Comparison of ENCODE assay signal across 20 cellular contexts in genomic region chr3:21893250-21893649, GRCh38.
DNase-seq lines count a peak whose midpoint lies in the region; ATAC-seq and TF ChIP-seq lines count a peak whose summit lies in the region.
"Had no signal": no experiment of that assay in that cellular context is flagged by ENCODE, and none has a peak within 500 bp of the region (broad histone marks: within the 10 kb centered on the region; RNA-seq: fewer than 3 reads in every experiment).

No MANE protein-coding gene starts in this region.

- no peak overlapping the region for H3K4me3 Mint-ChIP-seq in natural killer cell
- no peak overlapping the region for H3K4me3 Mint-ChIP-seq in activated CD4-positive, alpha-beta T cell treated with anti-CD3 and anti-CD28 coated beads for 36 hours
- H3K4me3 Mint-ChIP-seq: activated CD4-positive, alpha-beta memory T cell treated with anti-CD3 and anti-CD28 coated beads for 36 hours; activated naive CD4-positive, alpha-beta T cell treated with anti-CD3 and anti-CD28 coated beads for 36 hours had no signal

- intact Hi-C loops in natural killer cell (cut with micrococcal nuclease): no loop called here
- intact Hi-C loops in activated CD4-positive, alpha-beta T cell treated with anti-CD3 and anti-CD28 coated beads for 36 hours (cut with DNase I, micrococcal nuclease): loop anchor here in 1 of 2 experiments (10.0 kb wide), 1 partner anchor 1378 kb away; no protein-coding TSS in a partner anchor

- H3K9me3 ChIP-seq in endocrine pancreas (ENCODE audit: control insufficient read depth, low read length): no peaks in the 10 kb centered on the region
- H3K9me3 ChIP-seq: ascending aorta, heart left ventricle, left ventricle myocardium inferior, mucosa of descending colon, neutrophil had no signal

- H3K4me1 Mint-ChIP-seq in natural killer cell: no peaks in the 10 kb centered on the region
- no peaks in the 10 kb centered on the region for H3K4me1 Mint-ChIP-seq in activated CD4-positive, alpha-beta T cell treated with anti-CD3 and anti-CD28 coated beads for 36 hours

- H3K36me3 Mint-ChIP-seq in natural killer cell: no peaks in the 10 kb centered on the region
- H3K36me3 Mint-ChIP-seq in activated CD4-positive, alpha-beta T cell treated with anti-CD3 and anti-CD28 coated beads for 36 hours (ENCODE audit: low read depth): no peaks in the 10 kb centered on the region
- H3K36me3 Mint-ChIP-seq: activated CD4-positive, alpha-beta memory T cell treated with anti-CD3 and anti-CD28 coated beads for 36 hours had no signal

- H3K9ac ChIP-seq in endocrine pancreas (ENCODE audit: control insufficient read depth, insufficient read depth, low read length): no peak overlapping the region

- DNase-seq in EH (ENCODE audit: low read depth) (peak; percentile 62), NCI-H526 treated with DMSO at 0.1 percent for 48 hours (lab: John Stamatoyannopoulos, UW) (peak; percentile 88), myocyte (ENCODE audit: low read depth) (peak; percentile 60), LoVo (ENCODE audit: low spot score) (no peak), natural killer cell (no peak)
- DNase-seq in activated CD4-positive, alpha-beta T cell treated with anti-CD3 and anti-CD28 coated beads for 36 hours: no peak
- DNase-seq: activated CD4-positive, alpha-beta memory T cell treated with anti-CD3 and anti-CD28 coated beads for 36 hours; activated naive CD4-positive, alpha-beta T cell treated with anti-CD3 and anti-CD28 coated beads for 36 hours; DMS79 treated with DMSO at 0.1 percent for 48 hours; heart left ventricle; KBM-7; left ventricle myocardium inferior; mucosa of descending colon; NCI-H1048; NCI-H2029 treated with DMSO at 0.1 percent for 48 hours had no signal

- ATAC-seq in GM21367 (IDR thresholded peaks at IDR 0.05; ENCODE audit: unreplicated experiment) (no peak), natural killer cell (no peak)
- no peak for ATAC-seq in activated CD4-positive, alpha-beta T cell treated with anti-CD3 and anti-CD28 coated beads for 36 hours
- ATAC-seq: heart left ventricle, mucosa of descending colon had no signal

- H3K36me3 ChIP-seq in endocrine pancreas (ENCODE audit: control insufficient read depth, insufficient read depth, low read length): no peaks in the 10 kb centered on the region
- H3K36me3 ChIP-seq: ascending aorta, heart left ventricle, left ventricle myocardium inferior, neutrophil had no signal

- H3K27me3 Mint-ChIP-seq in natural killer cell (ENCODE audit: low read depth in 2 of 2): no peaks in the 10 kb centered on the region
- no peaks in the 10 kb centered on the region for H3K27me3 Mint-ChIP-seq in activated CD4-positive, alpha-beta T cell treated with anti-CD3 and anti-CD28 coated beads for 36 hours
- H3K27me3 Mint-ChIP-seq: activated CD4-positive, alpha-beta memory T cell treated with anti-CD3 and anti-CD28 coated beads for 36 hours had no signal

- CTCF ChIA-PET in activated CD4-positive, alpha-beta T cell treated with anti-CD3 and anti-CD28 coated beads for 36 hours (lab: Charles Lee): no interaction called here

- peak overlapping the region; percentile 8 for H3K4me3 ChIP-seq in endocrine pancreas (ENCODE audit: control insufficient read depth, insufficient read depth, low read length)
- H3K4me3 ChIP-seq: ascending aorta, coronary artery, heart left ventricle, left ventricle myocardium inferior, mucosa of descending colon had no signal

- peaks cover 12 to 13% of the 10 kb centered on the region in 2 donors for H3K9me3 Mint-ChIP-seq in natural killer cell
- H3K9me3 Mint-ChIP-seq in activated CD4-positive, alpha-beta T cell treated with anti-CD3 and anti-CD28 coated beads for 36 hours (ENCODE audit: low read depth): peaks cover 3% of the 10 kb centered on the region
- H3K9me3 Mint-ChIP-seq: activated CD4-positive, alpha-beta memory T cell treated with anti-CD3 and anti-CD28 coated beads for 36 hours; activated naive CD4-positive, alpha-beta T cell treated with anti-CD3 and anti-CD28 coated beads for 36 hours had no signal

- H3K27ac Mint-ChIP-seq in natural killer cell: no peak overlapping the region
- H3K27ac Mint-ChIP-seq in activated CD4-positive, alpha-beta T cell treated with anti-CD3 and anti-CD28 coated beads for 36 hours: no peak overlapping the region
- H3K27ac Mint-ChIP-seq: activated CD4-positive, alpha-beta memory T cell treated with anti-CD3 and anti-CD28 coated beads for 36 hours; activated naive CD4-positive, alpha-beta T cell treated with anti-CD3 and anti-CD28 coated beads for 36 hours had no signal

- no peaks in the 10 kb centered on the region for H3K27me3 ChIP-seq in endocrine pancreas (ENCODE audit: control insufficient read depth, insufficient read depth, low read length)
- H3K27me3 ChIP-seq: ascending aorta, heart left ventricle, neutrophil had no signal

- TF ChIP-seq CTCF in natural killer cell (IDR thresholded peaks at IDR 0.05): no peak

- H3K4me1 ChIP-seq in endocrine pancreas (ENCODE audit: control insufficient read depth, insufficient read depth, low read length): no peaks in the 10 kb centered on the region

- POLR2A ChIA-PET in activated CD4-positive, alpha-beta T cell treated with anti-CD3 and anti-CD28 coated beads for 36 hours (lab: Charles Lee): no interaction called here

Comparison
In these comparisons a context has a peak if more than half of its experiments do, and no peak if none do; other contexts are left out.
1. DNase-seq: peak in EH (single experiment), NCI-H526 treated with DMSO at 0.1 percent for 48 hours (single experiment) and myocyte (single experiment); none in LoVo (single experiment), natural killer cell (single experiment) and activated CD4-positive, alpha-beta T cell treated with anti-CD3 and anti-CD28 coated beads for 36 hours (single experiment).